ENCODE assay signal across 26 cellular contexts in the genomic region with DNA sequence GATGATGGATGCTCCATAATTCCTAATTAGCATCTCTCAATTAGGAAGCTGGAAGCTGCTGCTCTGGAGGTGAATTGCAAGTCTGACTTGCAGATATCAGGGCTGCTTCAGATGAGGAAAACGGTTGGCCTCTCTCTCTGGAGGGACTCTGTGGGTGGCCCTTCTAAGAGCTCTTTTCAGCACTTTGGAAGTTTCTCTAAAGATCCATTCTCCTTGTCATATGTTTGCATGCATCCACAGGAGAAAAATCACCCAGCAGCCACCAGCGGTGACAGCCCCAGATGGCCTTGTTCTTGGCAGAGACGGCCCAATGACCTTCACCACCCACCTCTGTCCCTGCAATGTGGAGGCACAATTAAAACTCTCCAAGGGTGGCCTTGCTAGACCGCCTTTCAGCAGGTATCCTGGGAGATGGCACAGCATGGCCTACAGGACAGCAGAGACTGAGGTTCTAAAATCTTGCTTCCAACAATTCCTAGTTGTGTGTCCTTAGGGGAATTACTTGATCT. TPM values are rescaled to one million over a fixed set of nuclear protein-coding genes. Genes with fewer than 3 reads are reported as not detected.
"Had no signal": no experiment of that assay in that cellular context is flagged by ENCODE, and none has a peak within 500 bp of the region (broad histone marks: within the 10 kb centered on the region; RNA-seq: fewer than 3 reads in every experiment).

No MANE protein-coding gene starts in this region.

- H3K27ac Mint-ChIP-seq: IgD-negative memory B cell had no signal

- H3K9me3 ChIP-seq: SJSA1, SK-N-SH had no signal

- FAIRE-seq: HTR-8/SVneo, K562 had no signal

- H3K36me3 ChIP-seq: SJSA1 had no signal

- H3K4me3 ChIP-seq: K562, SJSA1 had no signal

- H3K27ac ChIP-seq: HL-60, KMS-11, RWPE1, SJSA1 had no signal

- H3K4me2 ChIP-seq: KMS-11, SK-N-SH had no signal

- H3K4me3 Mint-ChIP-seq: IgD-negative memory B cell had no signal

- H3K4me1 ChIP-seq: SJSA1 had no signal

- H3K27me3 Mint-ChIP-seq: IgD-negative memory B cell had no signal

- DNase-seq: Kasumi-1; MM.1S; NCI-H1092 treated with DMSO at 0.1 percent for 48 hours; NCI-H1436; NCI-H187; NCI-H2029 treated with DMSO at 0.1 percent for 48 hours; NCI-H2171; NCI-H226; NCI-H446; NCI-H510A; NCI-H524 treated with DMSO at 0.1 percent for 48 hours; NCI-H69; NCI-H774; NK-92 treated with Interleukin-12 subunit alpha and Interleukin-12 subunit beta, amount 100 ng/mL, for 24 hours; PC-3; SIG-M5; SK-N-SH; SW 1271 had no signal

- H3K27me3 ChIP-seq: SJSA1 had no signal

- ATAC-seq: K562, Panc1, PC-3 had no signal

- H3K9me2 ChIP-seq: SK-N-SH had no signal

- H3K4me1 Mint-ChIP-seq: IgD-negative memory B cell had no signal

- H3K9ac ChIP-seq: KMS-11, SK-N-SH had no signal

RNA-seq across cellular contexts. Expression of a gene that starts 42.3 kb away (rescaled TPM):
- total RNA-seq: K562 had no signal
- polyA plus RNA-seq: IgD-negative memory B cell, K562 had no signal
